In the genomic region with DNA sequence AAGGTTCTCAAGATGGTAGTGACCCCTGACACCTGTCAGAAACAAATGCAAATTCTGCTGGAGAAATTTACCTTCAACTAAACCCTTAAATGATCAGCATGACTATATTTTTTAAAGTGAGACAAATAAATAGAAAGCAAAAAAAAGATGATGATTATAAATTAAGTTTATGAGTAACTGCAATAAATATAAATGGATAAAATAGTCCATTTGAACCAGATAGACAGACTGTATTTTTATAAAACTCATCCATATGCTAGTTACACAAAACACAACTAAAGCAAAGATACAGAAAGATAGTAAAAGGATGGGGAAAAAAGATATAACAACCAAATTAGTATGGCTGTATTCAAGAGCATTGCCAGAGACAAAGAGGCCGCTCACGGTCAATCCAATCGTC, we compare ENCODE assay signal across 36 cellular contexts. TPM values are rescaled to one million over a fixed set of nuclear protein-coding genes. Genes with fewer than 3 reads are reported as not detected.
"Had no signal": no experiment of that assay in that cellular context is flagged by ENCODE, and none has a peak within 500 bp of the region (broad histone marks: within the 10 kb centered on the region; RNA-seq: fewer than 3 reads in every experiment).

No MANE protein-coding gene starts in this region.

- H3K27ac ChIP-seq: adrenal gland, ascending aorta, body of pancreas, brain microvascular endothelial cell, breast epithelium, cardiac muscle cell had no signal

- H3K4me3 ChIP-seq: adrenal gland, ascending aorta, body of pancreas, breast epithelium, cardiac muscle cell had no signal

- ATAC-seq: activated naive CD4-positive, alpha-beta T cell treated with anti-CD3 and anti-CD28 coated beads, Interleukin-2, amount 50 U/mL, for 72 hours; activated naive CD8-positive, alpha-beta T cell treated with anti-CD3 and anti-CD28 coated beads, Interleukin-2, amount 50 U/mL, for 24 hours; activated T-cell treated with anti-CD3 and anti-CD28 coated beads, Interleukin-2, amount 50 U/mL, for 4 hours; activated T-cell treated with anti-CD3 and anti-CD28 coated beads, Interleukin-2, amount 50 U/mL, for 72 hours; activated T-helper 17 cell treated with anti-CD3 and anti-CD28 coated beads, Interleukin-2, amount 50 U/mL, for 72 hours; body of pancreas had no signal

- DNase-seq: activated effector memory CD4-positive, alpha-beta T cell treated with anti-CD3 and anti-CD28 coated beads, Interleukin-2, amount 50 U/mL, for 16 hours; activated effector memory CD4-positive, alpha-beta T cell treated with Interleukin-2 at 50 U/mL for 16 hours; activated gamma-delta T cell; activated gamma-delta T cell treated with Interleukin-2 at 50 U/mL for 16 hours; activated naive CD4-positive, alpha-beta T cell; activated naive CD4-positive, alpha-beta T cell treated with anti-CD3 and anti-CD28 coated beads for 36 hours; activated naive CD4-positive, alpha-beta T cell treated with anti-CD3 and anti-CD28 coated beads, Interleukin-2, amount 10 ng/mL, durations not matched to agents 7 days and 5 days; activated naive CD4-positive, alpha-beta T cell treated with anti-CD3 and anti-CD28 coated beads, Interleukin-2, amount 50 U/mL, for 16 hours; activated naive CD4-positive, alpha-beta T cell treated with Interleukin-2 at 50 U/mL for 16 hours; activated naive CD8-positive, alpha-beta T cell treated with anti-CD3 and anti-CD28 coated beads for 36 hours; activated naive CD8-positive, alpha-beta T cell treated with anti-CD3 and anti-CD28 coated beads, Interleukin-2, amount 10 ng/mL, durations not matched to agents 7 days and 5 days; activated naive CD8-positive, alpha-beta T cell treated with anti-CD3 and anti-CD28 coated beads, Interleukin-2, amount 50 U/mL, for 24 hours; activated T-cell treated with anti-CD3 and anti-CD28 coated beads, Interleukin-2, amount 50 U/mL, for 24 hours; activated T-cell treated with anti-CD3 and anti-CD28 coated beads, Interleukin-2, amount 50 U/mL, for 4 hours; activated T-cell treated with anti-CD3 and anti-CD28 coated beads, Interleukin-2, amount 50 U/mL, for 48 hours; activated T-cell treated with anti-CD3 and anti-CD28 coated beads, Interleukin-2, amount 50 U/mL, for 72 hours; adrenal gland; amniotic stem cell; amygdala; anterior cingulate cortex; aorta; body of pancreas; brain microvascular endothelial cell; caudate nucleus; central memory CD4-positive, alpha-beta T cell; cerebellar nuclear complex had no signal

- FAIRE-seq: astrocyte, bronchial epithelial cell had no signal

- H3K36me3 ChIP-seq: adrenal gland, ascending aorta, brain microvascular endothelial cell, breast epithelium, cardiac muscle cell had no signal

- H3K4me1 ChIP-seq: adrenal gland, ascending aorta, body of pancreas, breast epithelium had no signal

- H3K27me3 ChIP-seq: adrenal gland, ascending aorta, body of pancreas had no signal

- H3K9me3 ChIP-seq: adrenal gland had no signal

RNA-seq across cellular contexts. Expression of gene TMEM176A, which starts 5.9 kb away (rescaled TPM):
- total RNA-seq: activated naive CD4-positive, alpha-beta T cell treated with anti-CD3 and anti-CD28 coated beads for 36 hours; activated naive CD4-positive, alpha-beta T cell treated with anti-CD3 and anti-CD28 coated beads, Interleukin-2, amount 50 U/mL, for 72 hours; activated naive CD8-positive, alpha-beta T cell treated with anti-CD3 and anti-CD28 coated beads for 36 hours; activated T-helper 1 cell treated with anti-CD3 and anti-CD28 coated beads, Interleukin-12 subunit alpha, Interleukin-12 subunit beta, Interleukin-2, Interleukin-4 antibody, amounts not matched to agents 30 ng/mL and 10 ng/mL and 1 ng/mL, durations not matched to agents 14 hours and 24 hours and 36 hours; activated T-helper 2 cell treated with anti-CD3 and anti-CD28 coated beads, Interferon-gamma antibody, Interleukin-2, Interleukin-4, amounts not matched to agents 10 μg/mL and 5 μg/mL and 100 μg/mL, durations not matched to agents 14 hours and 24 hours and 36 hours; astrocyte; chondrocyte had no signal

RNA-seq across cellular contexts. Expression of gene TMEM176B, which starts 6.3 kb away (rescaled TPM):
- total RNA-seq: activated naive CD4-positive, alpha-beta T cell treated with anti-CD3 and anti-CD28 coated beads for 36 hours; activated naive CD4-positive, alpha-beta T cell treated with anti-CD3 and anti-CD28 coated beads, Interleukin-2, amount 50 U/mL, for 72 hours; activated naive CD8-positive, alpha-beta T cell treated with anti-CD3 and anti-CD28 coated beads for 36 hours; activated T-cell treated with anti-CD3 and anti-CD28 coated beads, Interleukin-2, amount 50 U/mL, for 72 hours; activated T-helper 1 cell treated with anti-CD3 and anti-CD28 coated beads, Interleukin-12 subunit alpha, Interleukin-12 subunit beta, Interleukin-2, Interleukin-4 antibody, amounts not matched to agents 30 ng/mL and 10 ng/mL and 1 ng/mL, durations not matched to agents 14 hours and 24 hours and 36 hours; activated T-helper 17 cell treated with anti-CD3 and anti-CD28 coated beads, Interleukin-2, amount 50 U/mL, for 72 hours; bronchial epithelial cell had no signal

RNA-seq across cellular contexts. Expression of gene AOC1, which starts 45.9 kb away (rescaled TPM):
- total RNA-seq: activated naive CD4-positive, alpha-beta T cell treated with anti-CD3 and anti-CD28 coated beads for 36 hours; activated naive CD4-positive, alpha-beta T cell treated with anti-CD3 and anti-CD28 coated beads, Interleukin-2, amount 50 U/mL, for 72 hours; activated naive CD8-positive, alpha-beta T cell treated with anti-CD3 and anti-CD28 coated beads for 36 hours; activated naive CD8-positive, alpha-beta T cell treated with anti-CD3 and anti-CD28 coated beads, Interleukin-2, amount 10 ng/mL, durations not matched to agents 7 days and 5 days; activated T-cell treated with anti-CD3 and anti-CD28 coated beads, Interleukin-2, amount 50 U/mL, for 72 hours; activated T-helper 1 cell treated with anti-CD3 and anti-CD28 coated beads, Interleukin-12 subunit alpha, Interleukin-12 subunit beta, Interleukin-2, Interleukin-4 antibody, amounts not matched to agents 30 ng/mL and 10 ng/mL and 1 ng/mL, durations not matched to agents 14 hours and 24 hours and 36 hours; activated T-helper 17 cell treated with anti-CD3 and anti-CD28 coated beads, Interleukin-2, amount 50 U/mL, for 72 hours; astrocyte; chondrocyte had no signal
- polyA plus RNA-seq: cardiac muscle cell had no signal
